7 cellular contexts compared by ENCODE assay signal in genomic region chr5:103205991-103206700, GRCh38.
"Had no signal": no experiment of that assay in that cellular context is flagged by ENCODE, and none has a peak within 500 bp of the region (broad histone marks: within the 10 kb centered on the region; RNA-seq: fewer than 3 reads in every experiment).

No MANE protein-coding gene starts in this region.

- ATAC-seq: GM23338, HepG2 had no signal

- H3K27ac ChIP-seq: HL-60 had no signal

- H3K4me3 ChIP-seq: GM23338 had no signal

- H3K27me3 Mint-ChIP-seq: IgD-negative memory B cell had no signal

- FAIRE-seq: H1, HepG2 had no signal

- H3K9me3 Mint-ChIP-seq: GM23338, H9 had no signal

- H3K27ac Mint-ChIP-seq: GM23338, H9 had no signal

- H3K4me3 Mint-ChIP-seq: GM23338, H9, IgD-negative memory B cell had no signal

- H2AFZ ChIP-seq: GM23338 had no signal

- DNase-seq: H9, HCEC 1CT had no signal

- H3K4me2 ChIP-seq: GM23338 had no signal
